9 cellular contexts compared by ENCODE assay signal in the genomic region with DNA sequence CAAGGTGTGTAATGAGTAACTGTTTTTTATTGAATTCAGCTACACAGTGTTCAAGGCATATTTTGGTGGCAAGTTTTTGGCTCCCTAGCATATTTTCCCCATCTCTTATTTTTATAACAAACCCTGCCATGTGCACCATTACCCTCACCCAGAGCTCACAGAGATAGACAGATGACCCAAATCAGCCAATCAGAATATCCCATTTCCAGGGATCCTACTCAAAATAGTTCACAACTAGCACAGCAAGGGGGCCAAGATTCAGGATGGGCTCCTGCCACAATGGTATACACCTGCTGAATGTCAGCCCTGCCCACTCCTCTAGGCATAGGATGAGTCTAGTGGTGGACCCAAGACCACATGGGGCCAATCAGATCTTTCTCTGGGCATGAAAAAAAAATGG.
"Had no signal": no experiment of that assay in that cellular context is flagged by ENCODE, and none has a peak within 500 bp of the region (broad histone marks: within the 10 kb centered on the region; RNA-seq: fewer than 3 reads in every experiment).

No MANE protein-coding gene starts in this region.

- H3K27ac ChIP-seq: GM23248, KMS-11 had no signal

- H3K36me3 ChIP-seq: HAP-1 had no signal

- H3K27ac Mint-ChIP-seq: HFFc6 had no signal

- ATAC-seq: HCT116 had no signal

- H3K9me3 ChIP-seq: HAP-1 had no signal

- H3K4me3 Mint-ChIP-seq: HFFc6 had no signal

- H3K4me3 ChIP-seq: GM23248, HAP-1 had no signal

- DNase-seq: GM23248, GOT3, H7, HFFc6, IMR-90, KBM-7 had no signal

- H3K4me1 ChIP-seq: HAP-1 had no signal
